Comparison of ENCODE assay signal across 8 cellular contexts in the genomic region with DNA sequence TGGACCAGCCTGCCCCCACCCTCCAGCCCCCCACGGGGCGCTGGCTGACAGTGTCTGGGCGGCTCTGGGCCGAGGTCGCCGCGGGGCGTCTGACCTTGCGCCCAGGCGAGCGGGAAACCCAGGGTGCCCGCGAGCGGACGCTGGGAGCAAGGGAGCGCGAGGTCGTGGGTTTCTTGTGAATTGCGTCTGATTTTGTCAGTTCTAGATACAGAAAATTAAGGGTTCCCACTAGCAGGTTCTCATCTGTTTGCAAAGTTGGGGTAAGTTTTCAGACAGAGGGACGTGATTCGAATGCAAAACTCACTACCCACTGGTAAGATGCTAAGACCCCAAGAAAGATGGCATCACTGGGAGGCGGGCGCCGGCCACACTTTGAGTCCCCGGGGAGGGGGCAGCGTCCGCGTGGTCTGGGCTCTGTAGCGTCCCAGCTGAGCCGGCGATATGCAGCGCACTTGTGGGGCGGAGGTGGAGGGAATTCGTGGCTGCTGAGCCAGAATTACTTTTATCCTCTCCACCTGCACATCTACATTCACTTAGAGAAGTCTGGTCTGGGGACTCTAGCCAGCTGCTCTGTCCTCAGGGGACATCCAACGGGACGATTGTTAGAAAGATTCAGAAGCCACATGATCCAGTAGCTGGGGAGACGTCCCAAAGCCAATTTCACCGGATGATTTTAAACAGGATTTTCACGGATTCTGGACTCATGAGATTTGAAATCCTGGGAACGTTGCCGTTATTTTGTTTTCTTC. TPM values are rescaled to one million over a fixed set of nuclear protein-coding genes. Genes with fewer than 3 reads are reported as not detected.
DNase-seq lines count a peak whose midpoint lies in the region; ATAC-seq, FAIRE-seq and TF ChIP-seq lines count a peak whose summit lies in the region.

No MANE protein-coding gene starts in this region.

- in situ Hi-C loops in GM13977 (cut with MboI; ENCODE audit: low pct_unique_long_range_greater_than_20kb, low sequenced_read_pairs, unreplicated experiment), result no loop called here

- peaks cover 29% of the 10 kb centered on the region for H3K4me1 Mint-ChIP-seq in HFFc6 (ENCODE audit: low read depth)
- H3K4me1 Mint-ChIP-seq in MCF 10A (ENCODE audit: insufficient read depth, unreplicated experiment), result peaks cover 15% of the 10 kb centered on the region

- H3K27ac Mint-ChIP-seq in HFFc6, result no peak overlapping the region
- H3K27ac Mint-ChIP-seq in MCF 10A (ENCODE audit: low read depth, unreplicated experiment), result no peak overlapping the region

- H3K4me3 ChIP-seq in keratinocyte (ENCODE audit: control insufficient read depth in 2 of 3, extremely low read depth in 1 of 3, insufficient read depth in 2 of 3, low read depth in 1 of 3, low read length in 3 of 3), result peak overlapping the region in 2 of 3 experiments; percentile 25 to 51
- H3K4me3 ChIP-seq in smooth muscle cell, result peak overlapping the region; percentile 79

- H3K36me3 ChIP-seq in keratinocyte (ENCODE audit: control insufficient read depth in 2 of 2, extremely low read depth in 1 of 2, insufficient read depth in 2 of 2, low read length in 2 of 2) (no peaks in the 10 kb centered on the region), smooth muscle cell (ENCODE audit: low read depth) (no peaks in the 10 kb centered on the region)

- H3K4me2 ChIP-seq in keratinocyte (ENCODE audit: control insufficient read depth, extremely low read depth, insufficient read depth, low read depth, low read length), result peak overlapping the region; percentile 48
- H3K4me2 ChIP-seq in smooth muscle cell, result peak overlapping the region; percentile 98

- H3K79me2 ChIP-seq in keratinocyte (ENCODE audit: control insufficient read depth, insufficient read depth, low read length) (no peaks in the 10 kb centered on the region), smooth muscle cell (ENCODE audit: low read depth) (no peaks in the 10 kb centered on the region)

- H3K9me3 ChIP-seq in keratinocyte (ENCODE audit: control insufficient read depth, low read depth, low read length) (no peaks in the 10 kb centered on the region), smooth muscle cell (replicated peaks; ENCODE audit: low read depth) (no peaks in the 10 kb centered on the region)

- peaks cover 42% of the 10 kb centered on the region for H3K27me3 ChIP-seq in keratinocyte (ENCODE audit: control insufficient read depth, extremely low read depth, insufficient read depth, low read length)
- H3K27me3 ChIP-seq in smooth muscle cell (ENCODE audit: low read depth), result peaks cover 21% of the 10 kb centered on the region

- H2AFZ ChIP-seq in keratinocyte (ENCODE audit: control insufficient read depth, low read length) (peak overlapping the region; percentile 19), smooth muscle cell (ENCODE audit: low read depth) (peak overlapping the region; percentile 99)

- DNase-seq in GM13977 (ENCODE audit: low spot score) (peak; percentile 50), HFFc6 (no peak), NCI-H69 (lab: John Stamatoyannopoulos, UW) (peak; percentile 65), MCF 10A (ENCODE audit: unreplicated experiment) (no peak), keratinocyte (ENCODE audit: low read depth, low spot score) (no peak), smooth muscle cell (lab: John Stamatoyannopoulos, UW; ENCODE audit: unreplicated experiment) (peak; percentile 10), NOMO-1 treated with DMSO at 0.1 percent for 48 hours (lab: John Stamatoyannopoulos, UW; ENCODE audit: unreplicated experiment) (no peak)

- peaks cover 4% of the 10 kb centered on the region for H3K4me1 ChIP-seq in keratinocyte (ENCODE audit: control insufficient read depth, extremely low read depth, insufficient read depth, low read length)
- H3K4me1 ChIP-seq in smooth muscle cell (ENCODE audit: low read depth), result peaks cover 16% of the 10 kb centered on the region

- no peaks in the 10 kb centered on the region for H3F3A ChIP-seq in smooth muscle cell (ENCODE audit: low read depth)

- BruUV-seq in MCF 10A (replicated peaks; lab: Mats Ljungman, UMichigan), result no TSS peak

- POLR2A ChIA-PET in MCF 10A (lab: Yijun Ruan, JAX), result interaction anchor here (0.7 kb wide), 1 partner anchor 100 kb away, joined by 3 read pairs; no protein-coding TSS in a partner anchor

- intact Hi-C loops in MCF 10A (cut with micrococcal nuclease), result no loop called here

- 3% methylated on average over 41 of the region's 41 CpGs for WGBS in smooth muscle cell (ENCODE audit: low lambda C conversion rate)

- H3K27me3 Mint-ChIP-seq in HFFc6 (ENCODE audit: insufficient read depth) (peaks cover 26% of the 10 kb centered on the region), MCF 10A (ENCODE audit: insufficient read depth, unreplicated experiment) (peaks cover 31% of the 10 kb centered on the region)

- H3K9ac ChIP-seq in keratinocyte (ENCODE audit: control insufficient read depth, extremely low read depth, insufficient read depth, low read length), result no peak overlapping the region
- H3K9ac ChIP-seq in smooth muscle cell (ENCODE audit: low read depth), result peak overlapping the region; percentile 89

- H3K4me3 Mint-ChIP-seq in HFFc6, result peak overlapping the region; percentile 80
- peak overlapping the region; percentile 67 for H3K4me3 Mint-ChIP-seq in MCF 10A (ENCODE audit: unreplicated experiment)

- no peak for FAIRE-seq in keratinocyte (lab: Jason Lieb, UNC)

- dilution Hi-C loops in keratinocyte (cut with MboI; ENCODE audit: extremely low pct_ligation_motif_present, low sequenced_read_pairs), result no loop called here

- H3K9me3 Mint-ChIP-seq in HFFc6 (no peaks in the 10 kb centered on the region), MCF 10A (ENCODE audit: unreplicated experiment) (no peaks in the 10 kb centered on the region)

- H3K36me3 Mint-ChIP-seq in HFFc6 (ENCODE audit: low read depth) (no peaks in the 10 kb centered on the region), MCF 10A (ENCODE audit: insufficient read depth, unreplicated experiment) (no peaks in the 10 kb centered on the region)

- no peaks in the 10 kb centered on the region for H4K20me1 ChIP-seq in keratinocyte (ENCODE audit: control insufficient read depth, extremely low read depth, insufficient read depth, low read length)
- no peaks in the 10 kb centered on the region for H4K20me1 ChIP-seq in smooth muscle cell (ENCODE audit: low read depth)

- no peak for TF ChIP-seq CTCF in GM13977 (IDR thresholded peaks at IDR 0.05; ENCODE audit: extremely low read depth, insufficient read depth, missing control alignments)
- TF ChIP-seq CTCF in HFFc6 (IDR thresholded peaks at IDR 0.05), result no peak; the same call in 1 of the 2 replicates
- TF ChIP-seq CTCF in MCF 10A (IDR thresholded peaks at IDR 0.05; ENCODE audit: unreplicated experiment), result no peak
- TF ChIP-seq CTCF in keratinocyte (optimal IDR thresholded peaks at IDR 0.05 in 1 of 3, IDR thresholded peaks at IDR 0.05 in 1 of 3, conservative IDR thresholded peaks at IDR 0.05 in 1 of 3; ENCODE audit: extremely low read depth in 1 of 3, insufficient read depth in 2 of 3, low read length in 3 of 3), result no peak
- peak; percentile 19 for TF ChIP-seq CTCF in smooth muscle cell (IDR thresholded peaks at IDR 0.05; ENCODE audit: borderline replicate concordance, insufficient read depth, poor library complexity, severe bottlenecking)

- CTCF ChIA-PET in MCF 10A (lab: Yijun Ruan, JAX), result interaction anchor here (0.6 kb wide), 1 partner anchor 13 kb away, joined by 3 read pairs; no protein-coding TSS in a partner anchor

- ATAC-seq in HG03095 (IDR thresholded peaks at IDR 0.05; ENCODE audit: unreplicated experiment), result no peak

- H3K27ac ChIP-seq in keratinocyte (ENCODE audit: control insufficient read depth, insufficient read depth, low read length), result no peak overlapping the region
- H3K27ac ChIP-seq in smooth muscle cell (ENCODE audit: low read depth), result no peak overlapping the region

- H3K9me1 ChIP-seq in keratinocyte (ENCODE audit: control insufficient read depth, extremely low read depth, insufficient read depth, low read length), result no peaks in the 10 kb centered on the region

RNA-seq across cellular contexts. Expression of a gene that starts 1.0 kb away (rescaled TPM):
- total RNA-seq in HFFc6 (2021; fragmentation: NEBNext Ultra II Directional; extraction: Animal tissue kit (Norgen Biotek cat#: 25700)), result under 1 TPM in 5 of 6 experiments, not detected in 1; 0.19 to 0.48 (median 0.31) TPM
- total RNA-seq in MCF 10A (2022) (0.07 TPM in 1 of 2 replicates, not detected in the other), smooth muscle cell (3.9 and 6.0 TPM in 2 replicates)
- polyA plus RNA-seq in keratinocyte (0.04 TPM in 1 of 3 replicates, not detected in the others), smooth muscle cell (5.5 and 9.0 TPM in 2 replicates)
- not detected for polyA plus RNA-seq in keratinocyte (2011; ENCODE audit: low read depth)
- 0.01 TPM in 1 of 2 replicates, not detected in the other for polyA plus RNA-seq in keratinocyte (2011; cell fraction: cytosol; rRNA removed)
- polyA plus RNA-seq in keratinocyte (2011; cell fraction: nucleus; rRNA removed), result not detected in 2 replicates
- 0.06 TPM in 1 of 2 replicates, not detected in the other for polyA plus RNA-seq in keratinocyte (2012; ENCODE audit: low replicate concordance)
- not detected in 3 replicates for polyA minus RNA-seq in keratinocyte
- not detected for polyA minus RNA-seq in keratinocyte (2011; cell fraction: cytosol; rRNA and poly(A)+ RNA removed)
- not detected in 2 replicates for polyA minus RNA-seq in keratinocyte (2011; cell fraction: nucleus; rRNA and poly(A)+ RNA removed)

RNA-seq across cellular contexts. Expression of a gene that starts 32.8 kb away (rescaled TPM):
- 10 to 100 TPM; 25.3 to 34.1 (median 31.7) TPM for total RNA-seq in HFFc6 (2021; fragmentation: NEBNext Ultra II Directional; extraction: Animal tissue kit (Norgen Biotek cat#: 25700))
- 29.2 and 37.1 TPM in 2 replicates for total RNA-seq in MCF 10A (2022)
- 30.1 to 51.4 TPM (median 33.2 TPM) in 3 replicates for polyA plus RNA-seq in keratinocyte
- polyA plus RNA-seq in keratinocyte (2011; ENCODE audit: low read depth), result 92.2 TPM
- 25.1 and 47.5 TPM in 2 replicates for polyA plus RNA-seq in keratinocyte (2011; cell fraction: cytosol; rRNA removed)
- 22.8 and 34.0 TPM in 2 replicates for polyA plus RNA-seq in keratinocyte (2011; cell fraction: nucleus; rRNA removed)
- 42.4 and 48.7 TPM in 2 replicates for polyA plus RNA-seq in keratinocyte (2012; ENCODE audit: low replicate concordance)
- 6.2 to 39.6 TPM (median 15.0 TPM) in 3 replicates for polyA minus RNA-seq in keratinocyte
- 23.2 TPM for polyA minus RNA-seq in keratinocyte (2011; cell fraction: cytosol; rRNA and poly(A)+ RNA removed)
- polyA minus RNA-seq in keratinocyte (2011; cell fraction: nucleus; rRNA and poly(A)+ RNA removed), result 9.3 and 16.5 TPM in 2 replicates
- total RNA-seq in smooth muscle cell, result 36.5 and 48.1 TPM in 2 replicates
- polyA plus RNA-seq in smooth muscle cell, result 56.6 and 62.0 TPM in 2 replicates

Comparison
In these comparisons a context has a peak if more than half of its experiments do, and no peak if none do; other contexts are left out.
1. DNase-seq: peak in GM13977 (single experiment), NCI-H69 (single experiment) and smooth muscle cell (single experiment); none in HFFc6 (single experiment), MCF 10A (single experiment), keratinocyte (single experiment) and NOMO-1 treated with DMSO at 0.1 percent for 48 hours (single experiment).